In the genomic region with DNA sequence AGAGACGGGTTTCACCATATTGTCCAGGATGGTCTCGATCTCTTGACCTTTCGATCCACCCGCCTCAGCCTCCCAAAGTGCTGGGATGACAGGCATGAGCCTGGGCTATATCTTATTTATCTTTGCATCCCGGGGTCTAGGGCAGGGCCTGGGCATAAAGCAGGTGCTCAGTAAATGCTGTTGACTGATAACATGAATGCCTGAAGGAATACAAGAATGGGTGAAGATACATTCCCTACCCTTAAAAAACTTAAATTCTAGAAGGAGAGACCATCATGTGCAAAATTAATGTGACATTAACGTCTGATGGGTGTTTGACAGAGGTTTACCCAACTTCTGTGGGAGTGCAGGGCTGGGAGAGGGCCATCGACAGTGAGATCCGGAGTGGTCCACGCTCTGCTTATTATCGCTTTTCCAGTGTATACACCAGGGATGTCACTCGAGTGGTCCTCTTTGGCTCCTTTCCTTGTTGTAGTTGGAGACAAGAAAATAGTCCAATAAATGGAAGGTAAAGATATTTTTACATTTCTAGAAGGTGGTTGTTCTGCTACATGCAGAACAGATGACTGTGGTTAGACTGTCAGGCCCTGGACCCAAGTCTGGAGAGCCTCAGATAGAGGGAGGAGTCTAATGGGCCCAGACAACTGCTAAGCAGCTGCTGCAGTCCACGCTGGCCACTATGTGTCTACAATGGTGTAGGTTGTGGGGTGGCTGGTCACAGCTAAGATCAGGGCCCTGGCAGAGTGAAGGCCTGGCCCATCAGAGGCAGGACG, we compare ENCODE assay signal across 21 cellular contexts.
A peak's percentile ranks its signal among the peaks of the same experiment; 100 is the strongest.
DNase-seq lines count a peak whose midpoint lies in the region; ATAC-seq, FAIRE-seq and TF ChIP-seq lines count a peak whose summit lies in the region.
"Had no signal": no experiment of that assay in that cellular context is flagged by ENCODE, and none has a peak within 500 bp of the region (broad histone marks: within the 10 kb centered on the region; RNA-seq: fewer than 3 reads in every experiment).

No MANE protein-coding gene starts in this region.

- no peaks in the 10 kb centered on the region for H3K27me3 ChIP-seq in H1 (replicated peaks in 1 of 4; ENCODE audit: control insufficient read depth in 3 of 4, extremely low read depth in 1 of 4, insufficient read depth in 3 of 4, low read length in 3 of 4)
- H3K27me3 ChIP-seq in aorta (ENCODE audit: control insufficient read depth in 1 of 2, insufficient read depth in 2 of 2, low read length in 1 of 2), result no peaks in the 10 kb centered on the region
- H3K27me3 ChIP-seq in CD8-positive, alpha-beta memory T cell (ENCODE audit: insufficient read depth, low read length, poor library complexity, severe bottlenecking), result no peaks in the 10 kb centered on the region

- no peak for TF ChIP-seq RAD21 in H1 (IDR thresholded peaks at IDR 0.05 in 1 of 2, conservative IDR thresholded peaks at IDR 0.05 in 1 of 2; ENCODE audit: low read depth in 2 of 2, low read length in 2 of 2)

- H2BK20ac ChIP-seq in H1 (ENCODE audit: low read length), result no peak overlapping the region

- no peaks in the 10 kb centered on the region for H3K36me3 Mint-ChIP-seq in activated CD4-positive, alpha-beta T cell treated with anti-CD3 and anti-CD28 coated beads, Interleukin-2, amount 10 ng/mL, durations not matched to agents 7 days and 5 days (ENCODE audit: low read depth)
- H3K36me3 Mint-ChIP-seq in progenitor cell of endocrine pancreas (ENCODE audit: insufficient read depth), result no peaks in the 10 kb centered on the region
- H3K36me3 Mint-ChIP-seq in CD8-positive, alpha-beta memory T cell, result no peaks in the 10 kb centered on the region
- H3K36me3 Mint-ChIP-seq: CD4-positive, alpha-beta memory T cell had no signal

- H2BK15ac ChIP-seq in H1 (ENCODE audit: low read length), result peak overlapping the region; percentile 46; the same call in 1 of the 2 replicates

- no peaks in the 10 kb centered on the region for H3K79me1 ChIP-seq in H1 (ENCODE audit: low read depth, low read length)

- FAIRE-seq in H1 (lab: Jason Lieb, UNC), result no peak
- FAIRE-seq: D721Med, GM12892 had no signal

- no peak overlapping the region for H2BK5ac ChIP-seq in H1 (ENCODE audit: low read depth, low read length)

- H3K9me3 Mint-ChIP-seq in activated CD4-positive, alpha-beta T cell treated with anti-CD3 and anti-CD28 coated beads, Interleukin-2, amount 10 ng/mL, durations not matched to agents 7 days and 5 days, result no peaks in the 10 kb centered on the region
- H3K9me3 Mint-ChIP-seq in progenitor cell of endocrine pancreas (ENCODE audit: low read depth), result no peaks in the 10 kb centered on the region
- peaks cover 0 to 2% (median 0%) of the 10 kb centered on the region in 5 donors for H3K9me3 Mint-ChIP-seq in CD8-positive, alpha-beta memory T cell

- H3K4me3 ChIP-seq in H1 (ENCODE audit: extremely low read depth in 1 of 4, insufficient read depth in 2 of 4, low read depth in 3 of 4, low read length in 4 of 4) (no peak overlapping the region), aorta (ENCODE audit: low read length in 2 of 2) (no peak overlapping the region)
- no peak overlapping the region for H3K4me3 ChIP-seq in CD8-positive, alpha-beta memory T cell (ENCODE audit: low read length)

- no peak overlapping the region for H3K4me3 Mint-ChIP-seq in activated CD4-positive, alpha-beta T cell treated with anti-CD3 and anti-CD28 coated beads, Interleukin-2, amount 10 ng/mL, durations not matched to agents 7 days and 5 days
- no peak overlapping the region for H3K4me3 Mint-ChIP-seq in progenitor cell of endocrine pancreas (ENCODE audit: low read depth)
- H3K4me3 Mint-ChIP-seq in CD8-positive, alpha-beta memory T cell, result no peak overlapping the region
- H3K4me3 Mint-ChIP-seq: CD4-positive, alpha-beta memory T cell; HFFc6 had no signal

- H3K23ac ChIP-seq in H1 (ENCODE audit: insufficient read length), result no peak overlapping the region

- H3K27ac Mint-ChIP-seq in activated CD4-positive, alpha-beta T cell treated with anti-CD3 and anti-CD28 coated beads, Interleukin-2, amount 10 ng/mL, durations not matched to agents 7 days and 5 days, result peak overlapping the region; percentile 64
- peak overlapping the region; percentile 5 for H3K27ac Mint-ChIP-seq in progenitor cell of endocrine pancreas
- H3K27ac Mint-ChIP-seq in CD8-positive, alpha-beta memory T cell, result no peak overlapping the region
- H3K27ac Mint-ChIP-seq: HFFc6 had no signal

- POLR2A ChIA-PET in activated CD4-positive, alpha-beta T cell treated with anti-CD3 and anti-CD28 coated beads, Interleukin-2, amount 10 ng/mL, durations not matched to agents 7 days and 5 days (lab: Charles Lee), result interaction anchor here (0.5 kb wide), 1 partner anchor 145 kb away, joined by 5 read pairs; no protein-coding TSS in a partner anchor
- POLR2A ChIA-PET in H1 (lab: Charles Lee; ENCODE audit: partially characterized antibody), result no interaction called here
- POLR2A ChIA-PET in CD8-positive, alpha-beta memory T cell (lab: Charles Lee), result no interaction called here

- no peak overlapping the region for H3K9ac ChIP-seq in H1 (replicated peaks in 1 of 4; ENCODE audit: extremely low read depth in 1 of 4, low read depth in 3 of 4, low read length in 3 of 4)

- CTCF ChIA-PET in activated CD4-positive, alpha-beta T cell treated with anti-CD3 and anti-CD28 coated beads, Interleukin-2, amount 10 ng/mL, durations not matched to agents 7 days and 5 days (lab: Charles Lee), result no interaction called here
- CTCF ChIA-PET in H1 (lab: Charles Lee; ENCODE audit: partially characterized antibody), result interaction anchor here (0.7 to 1.8 kb wide), 7 partner anchors 23 to 251 kb away, joined by 3 to 9 read pairs (median 4); no protein-coding TSS in a partner anchor
- CTCF ChIA-PET in CD8-positive, alpha-beta memory T cell (lab: Charles Lee), result no interaction called here

- no peak overlapping the region for H4K91ac ChIP-seq in H1 (replicated peaks; ENCODE audit: insufficient read length, low read length)

- no peaks in the 10 kb centered on the region for H4K20me1 ChIP-seq in H1 (replicated peaks in 1 of 2; ENCODE audit: control insufficient read depth in 1 of 2, insufficient read depth in 2 of 2, low read length in 2 of 2)

- H2BK12ac ChIP-seq in H1 (ENCODE audit: low read depth, low read length), result no peak overlapping the region

- no peak overlapping the region for H3K4me2 ChIP-seq in H1 (ENCODE audit: insufficient read depth in 1 of 2, low read depth in 2 of 2, low read length in 2 of 2)

- WGBS in H1 (ENCODE audit: extremely low coverage in 1 of 2, insufficient coverage in 1 of 2, insufficient read length in 1 of 2, insufficient replicate concordance in 2 of 2, low coverage in 1 of 2, low lambda C conversion rate in 2 of 2, missing lambda C conversion rate in 1 of 2), 2 experiments, result 95% methylated on average over 13 of the region's 13 CpGs; no CpG with 5 or more reads in 1 of the 2 experiments
- WGBS in aorta, 2 donors, result 87 to 91% methylated on average over 13 of the region's 13 CpGs

- H3K9me3 ChIP-seq in H1 (ENCODE audit: insufficient read depth in 2 of 2, low read depth in 1 of 2, low read length in 1 of 2), result no peaks in the 10 kb centered on the region
- H3K9me3 ChIP-seq in aorta (ENCODE audit: control insufficient read depth, low read length), result no peaks in the 10 kb centered on the region
- H3K9me3 ChIP-seq in CD8-positive, alpha-beta memory T cell (ENCODE audit: low read length), result no peaks in the 10 kb centered on the region

- peaks cover 2% of the 10 kb centered on the region; the same call in 1 of the 2 replicates for H3K23me2 ChIP-seq in H1 (ENCODE audit: low read depth, low read length)

- no peak overlapping the region for H3K27ac ChIP-seq in H1 (ENCODE audit: low read depth, low read length)
- no peak overlapping the region for H3K27ac ChIP-seq in aorta (ENCODE audit: low read depth in 1 of 2, low read length in 2 of 2)
- no peak overlapping the region for H3K27ac ChIP-seq in CD8-positive, alpha-beta memory T cell (ENCODE audit: low read depth, low read length)
- H3K27ac ChIP-seq: 22Rv1, C4-2B, HL-60 had no signal

- no peaks in the 10 kb centered on the region for H3K79me2 ChIP-seq in H1 (ENCODE audit: control insufficient read depth in 1 of 2, insufficient read depth in 2 of 2, low read length in 2 of 2)

- H3K27me3 Mint-ChIP-seq in activated CD4-positive, alpha-beta T cell treated with anti-CD3 and anti-CD28 coated beads, Interleukin-2, amount 10 ng/mL, durations not matched to agents 7 days and 5 days, result no peaks in the 10 kb centered on the region
- peaks cover 3% of the 10 kb centered on the region for H3K27me3 Mint-ChIP-seq in progenitor cell of endocrine pancreas
- peaks cover 0 to 4% of the 10 kb centered on the region in 2 donors for H3K27me3 Mint-ChIP-seq in CD8-positive, alpha-beta memory T cell
- H3K27me3 Mint-ChIP-seq: CD4-positive, alpha-beta memory T cell had no signal

- ATAC-seq in aorta (ENCODE audit: low FRiP score) (peak; percentile 51), GM21526 (IDR thresholded peaks at IDR 0.05; ENCODE audit: low FRiP score, unreplicated experiment) (no peak)

- H3K4me1 ChIP-seq in H1 (replicated peaks in 1 of 4; ENCODE audit: control insufficient read depth in 3 of 4, insufficient read depth in 4 of 4, low read length in 3 of 4) (peaks cover 0 to 11% (median 6%) of the 10 kb centered on the region in 4 experiments; a peak in 6 of 7 replicates), aorta (ENCODE audit: control insufficient read depth in 1 of 2, insufficient read depth in 2 of 2, low read length in 2 of 2) (no peaks in the 10 kb centered on the region)
- no peaks in the 10 kb centered on the region for H3K4me1 ChIP-seq in CD8-positive, alpha-beta memory T cell (ENCODE audit: insufficient read depth, low read length)

- no peak for TF ChIP-seq CTCF in H1 (IDR thresholded peaks at IDR 0.05; ENCODE audit: control extremely low read depth in 1 of 3, insufficient read depth in 1 of 3, low read depth in 1 of 3, low read length in 3 of 3)
- no peak for TF ChIP-seq CTCF in progenitor cell of endocrine pancreas (IDR thresholded peaks at IDR 0.05; ENCODE audit: unreplicated experiment)

- no peak overlapping the region for H2AFZ ChIP-seq in H1 (ENCODE audit: low read length)

- intact Hi-C loops in aorta (cut with DNase I), result no loop called here

- H2AK5ac ChIP-seq in H1 (ENCODE audit: low read depth, low read length), result no peak overlapping the region

- no peak overlapping the region for H3K18ac ChIP-seq in H1 (ENCODE audit: extremely low read depth, low read length)

- H3K56ac ChIP-seq in H1 (replicated peaks; ENCODE audit: insufficient read length, low read depth, low read length), result no peak overlapping the region

- no peak overlapping the region for H3K4ac ChIP-seq in H1 (replicated peaks; ENCODE audit: insufficient read length, low read depth, low read length)

- TF ChIP-seq EP300 in H1 (IDR thresholded peaks at IDR 0.05; ENCODE audit: borderline replicate concordance in 1 of 2, low read depth in 2 of 2, low read length in 2 of 2), result no peak

- H4K8ac ChIP-seq in H1 (ENCODE audit: extremely low read depth, insufficient read depth, low read length), result no peak overlapping the region

- no peak overlapping the region for H3K14ac ChIP-seq in H1 (ENCODE audit: insufficient read length)

- no peak overlapping the region for H4K5ac ChIP-seq in H1 (ENCODE audit: insufficient read length, low read depth, low read length)

- DNase-seq in activated CD4-positive, alpha-beta T cell treated with anti-CD3 and anti-CD28 coated beads, Interleukin-2, amount 10 ng/mL, durations not matched to agents 7 days and 5 days, result no peak
- no peak for DNase-seq in activated CD4-positive, alpha-beta T cell treated with anti-CD3 and anti-CD28 coated beads, Interleukin-2, amount 50 U/mL, for 1 hour
- DNase-seq in H1 (ENCODE audit: low read depth in 1 of 2, low spot score in 2 of 2) (no peak), progenitor cell of endocrine pancreas (ENCODE audit: low spot score, unreplicated experiment) (no peak), aorta (no peak), AML-193 (lab: John Stamatoyannopoulos, UW) (no peak)
- no peak for DNase-seq in CD8-positive, alpha-beta memory T cell
- DNase-seq: CD4-positive, alpha-beta memory T cell; COR-L47; DMS153; DMS79 treated with DMSO at 0.1 percent for 48 hours; EL; GDM1; HCEC 1CT; HFFc6 had no signal

- no peak overlapping the region for H2BK120ac ChIP-seq in H1 (replicated peaks; ENCODE audit: low read depth, low read length)

- H3K4me1 Mint-ChIP-seq in activated CD4-positive, alpha-beta T cell treated with anti-CD3 and anti-CD28 coated beads, Interleukin-2, amount 10 ng/mL, durations not matched to agents 7 days and 5 days, result no peaks in the 10 kb centered on the region
- peaks cover 36% of the 10 kb centered on the region for H3K4me1 Mint-ChIP-seq in progenitor cell of endocrine pancreas (ENCODE audit: low read depth)
- H3K4me1 Mint-ChIP-seq in CD8-positive, alpha-beta memory T cell, result no peaks in the 10 kb centered on the region
- H3K4me1 Mint-ChIP-seq: CD4-positive, alpha-beta memory T cell had no signal

- no peak for TF ChIP-seq POLR2A in H1 (IDR thresholded peaks at IDR 0.05; ENCODE audit: control extremely low read depth in 1 of 2, low read depth in 2 of 2, low read length in 2 of 2)

- H3K36me3 ChIP-seq in H1 (ENCODE audit: control insufficient read depth in 2 of 4, insufficient read depth in 4 of 4, low read length in 3 of 4), result no peaks in the 10 kb centered on the region
- no peaks in the 10 kb centered on the region for H3K36me3 ChIP-seq in aorta (ENCODE audit: control insufficient read depth in 1 of 2, insufficient read depth in 2 of 2, low read length in 1 of 2)
- no peaks in the 10 kb centered on the region for H3K36me3 ChIP-seq in CD8-positive, alpha-beta memory T cell (ENCODE audit: insufficient read depth, low read length)

Comparison
In these comparisons a context has a peak if more than half of its experiments do, and no peak if none do; other contexts are left out.
1. H3K27ac Mint-ChIP-seq: peak in activated CD4-positive, alpha-beta T cell treated with anti-CD3 and anti-CD28 coated beads, Interleukin-2, amount 10 ng/mL, durations not matched to agents 7 days and 5 days (single experiment) and progenitor cell of endocrine pancreas (single experiment); none in CD8-positive, alpha-beta memory T cell (0 of 8).